ENCODE assay signal across 25 cellular contexts in genomic region chr5:123412206-123412605, GRCh38.
"Had no signal": no experiment of that assay in that cellular context is flagged by ENCODE, and none has a peak within 500 bp of the region (broad histone marks: within the 10 kb centered on the region; RNA-seq: fewer than 3 reads in every experiment).

No MANE protein-coding gene starts in this region.

- DNase-seq: colonic mucosa; cortex of kidney; effector CD8-positive, alpha-beta T cell; effector memory CD8-positive, alpha-beta T cell; endodermal cell; erythroblast; esophagus squamous epithelium; foreskin fibroblast; foreskin melanocyte; gastrocnemius medialis; glutamatergic neuron; head of caudate nucleus; heart right ventricle; hippocampal formation; left cardiac atrium; left lung; left ventricle myocardium superior; lower lobe of right lung; mesenchymal stem cell; mucosa of descending colon; naive B cell had no signal

- H3K27ac Mint-ChIP-seq: dendritic cell treated with granulocyte-macrophage colony-stimulating factor and Interleukin-4, amounts not matched to agents 40 ng/mL and 50 ng/mL, for 4 days; effector memory CD8-positive, alpha-beta T cell; endodermal cell; mesothelial cell of epicardium had no signal

- H3K27me3 Mint-ChIP-seq: dendritic cell treated with granulocyte-macrophage colony-stimulating factor and Interleukin-4, amounts not matched to agents 40 ng/mL and 50 ng/mL, for 4 days; effector memory CD8-positive, alpha-beta T cell; naive B cell had no signal

- H3K4me1 ChIP-seq: colonic mucosa, esophagus squamous epithelium, gastrocnemius medialis, left lung, lower lobe of right lung had no signal

- H3K9me3 Mint-ChIP-seq: dendritic cell treated with granulocyte-macrophage colony-stimulating factor and Interleukin-4, amounts not matched to agents 40 ng/mL and 50 ng/mL, for 4 days; effector memory CD8-positive, alpha-beta T cell; endodermal cell; mesothelial cell of epicardium; naive B cell had no signal

- H3K27ac ChIP-seq: colonic mucosa, epithelial cell of prostate, esophagus squamous epithelium, gastrocnemius medialis, heart right ventricle, left lung, lower lobe of right lung had no signal

- H3K4me3 ChIP-seq: colonic mucosa, esophagus squamous epithelium, gastrocnemius medialis, heart right ventricle, left lung, lower lobe of right lung, mucosa of descending colon had no signal

- H3K4me3 Mint-ChIP-seq: dendritic cell treated with granulocyte-macrophage colony-stimulating factor and Interleukin-4, amounts not matched to agents 40 ng/mL and 50 ng/mL, for 4 days; effector memory CD8-positive, alpha-beta T cell; endodermal cell; mesothelial cell of epicardium; naive B cell had no signal

- H3K9me3 ChIP-seq: colonic mucosa, esophagus squamous epithelium, gastrocnemius medialis, heart right ventricle, left lung, lower lobe of right lung, mucosa of descending colon had no signal

- H3K36me3 ChIP-seq: colonic mucosa had no signal

- ATAC-seq: effector memory CD8-positive, alpha-beta T cell; esophagus mucosa; gastrocnemius medialis; heart right ventricle; left cardiac atrium; left lung; left ventricle myocardium superior; lower lobe of right lung; mucosa of descending colon had no signal
